ENCODE assay signal across 17 cellular contexts in genomic region chr18:42893991-42894390, GRCh38.
"Had no signal": no experiment of that assay in that cellular context is flagged by ENCODE, and none has a peak within 500 bp of the region (broad histone marks: within the 10 kb centered on the region; RNA-seq: fewer than 3 reads in every experiment).

No MANE protein-coding gene starts in this region.

- H3K27me3 ChIP-seq: body of pancreas, gastrocnemius medialis, pancreas, suprapubic skin, upper lobe of right lung had no signal

- H3K27ac ChIP-seq: body of pancreas, coronary artery, gastrocnemius medialis, pancreas, suprapubic skin, upper lobe of right lung had no signal

- ATAC-seq: activated naive CD4-positive, alpha-beta T cell treated with anti-CD3 and anti-CD28 coated beads, Interleukin-2, amount 50 U/mL, for 72 hours; body of pancreas; gastrocnemius medialis; left ventricle myocardium superior; pancreas; stimulated activated naive CD8-positive, alpha-beta T cell treated with anti-CD3 and anti-CD28 coated beads, Interleukin-15, Interleukin-2, amounts not matched to agents 100 U/mL and 50 U/mL, for 24 hours; upper lobe of right lung had no signal

- H3K4me1 ChIP-seq: body of pancreas, gastrocnemius medialis, pancreas, suprapubic skin had no signal

- DNase-seq: activated effector memory CD4-positive, alpha-beta T cell treated with anti-CD3 and anti-CD28 coated beads, Interleukin-2, amount 50 U/mL, for 16 hours; activated T-cell treated with anti-CD3 and anti-CD28 coated beads, Interleukin-2, amount 50 U/mL, for 24 hours; amniotic stem cell; body of pancreas; central memory CD4-positive, alpha-beta T cell; effector CD8-positive, alpha-beta T cell; gastrocnemius medialis; islet precursor cell; left ventricle myocardium superior; nephron progenitor cell; pancreas; stimulated activated CD4-positive, alpha-beta T cell treated with anti-CD3 and anti-CD28 coated beads, Interleukin-2, amount 100 ng/mL, for 48 hours; stimulated activated naive CD8-positive, alpha-beta T cell treated with anti-CD3 and anti-CD28 coated beads, Interleukin-15, Interleukin-2, amounts not matched to agents 100 U/mL and 50 U/mL, for 24 hours; upper lobe of right lung had no signal

- H3K36me3 ChIP-seq: gastrocnemius medialis, pancreas, suprapubic skin, upper lobe of right lung had no signal

- H3K4me3 ChIP-seq: body of pancreas, coronary artery, gastrocnemius medialis, pancreas, suprapubic skin, upper lobe of right lung had no signal

- H3K9me3 ChIP-seq: body of pancreas, gastrocnemius medialis, pancreas, suprapubic skin, upper lobe of right lung had no signal
